17 cellular contexts compared by ENCODE assay signal in genomic region chr3:32865364-32865763, GRCh38. TPM values are rescaled to one million over a fixed set of nuclear protein-coding genes. Genes with fewer than 3 reads are reported as not detected.
A peak's percentile ranks its signal among the peaks of the same experiment; 100 is the strongest.
DNase-seq lines count a peak whose midpoint lies in the region; ATAC-seq, FAIRE-seq and TF ChIP-seq lines count a peak whose summit lies in the region.
"Had no signal": no experiment of that assay in that cellular context is flagged by ENCODE, and none has a peak within 500 bp of the region (broad histone marks: within the 10 kb centered on the region; RNA-seq: fewer than 3 reads in every experiment).

No MANE protein-coding gene starts in this region.

- H3K9me3 ChIP-seq in SK-N-MC (ENCODE audit: low read depth, low read length) (no peaks in the 10 kb centered on the region), trophoblast cell (ENCODE audit: insufficient read depth, low read depth, low read length) (peaks cover 2% of the 10 kb centered on the region), SJCRH30 (replicated peaks) (no peaks in the 10 kb centered on the region)
- H3K9me3 ChIP-seq: BLaER1 had no signal

- H2BK120ac ChIP-seq in trophoblast cell (ENCODE audit: insufficient read depth, low read length, poor library complexity), result peak overlapping the region; percentile 81

- H3K27ac ChIP-seq in SK-N-MC (peak overlapping the region; percentile 78), foreskin keratinocyte (no peak overlapping the region), trophoblast cell (ENCODE audit: low read depth, low read length) (peak overlapping the region; percentile 96), SJCRH30 (no peak overlapping the region)
- H3K27ac ChIP-seq: BLaER1 had no signal

- no peak overlapping the region for H3K9ac ChIP-seq in SK-N-MC (ENCODE audit: insufficient read length)
- no peak overlapping the region for H3K9ac ChIP-seq in trophoblast cell (ENCODE audit: low read length)
- H3K9ac ChIP-seq: BLaER1 had no signal

- no peak overlapping the region for H3K4me3 ChIP-seq in SK-N-MC
- H3K4me3 ChIP-seq in trophoblast cell (ENCODE audit: low read depth, low read length), result no peak overlapping the region
- H3K4me3 ChIP-seq in SJCRH30, result no peak overlapping the region
- H3K4me3 ChIP-seq: BLaER1 had no signal

- peak overlapping the region; percentile 74 for H4K91ac ChIP-seq in trophoblast cell (ENCODE audit: low read depth, low read length)

- H3K36me3 ChIP-seq in SK-N-MC (ENCODE audit: insufficient read depth, low read length) (no peaks in the 10 kb centered on the region), trophoblast cell (ENCODE audit: control insufficient read depth in 1 of 2, insufficient read depth in 2 of 2, low read length in 2 of 2) (no peaks in the 10 kb centered on the region), SJCRH30 (no peaks in the 10 kb centered on the region)
- H3K36me3 ChIP-seq: BLaER1 had no signal

- H4K12ac ChIP-seq in trophoblast cell (ENCODE audit: low read depth, low read length), result no peak overlapping the region

- H3K79me2 ChIP-seq in trophoblast cell (ENCODE audit: control insufficient read depth, insufficient read depth, low read length, poor library complexity), result peaks cover 22% of the 10 kb centered on the region

- no peak for TF ChIP-seq CTCF in foreskin keratinocyte (conservative IDR thresholded peaks at IDR 0.05)

- H3K27me3 ChIP-seq in foreskin keratinocyte (peaks cover 9% of the 10 kb centered on the region), trophoblast cell (ENCODE audit: insufficient read depth, low read length) (no peaks in the 10 kb centered on the region), SJCRH30 (no peaks in the 10 kb centered on the region)
- H3K27me3 ChIP-seq: BLaER1 had no signal

- H3K14ac ChIP-seq in trophoblast cell (ENCODE audit: low read length), result no peak overlapping the region

- H3K4ac ChIP-seq in trophoblast cell (ENCODE audit: low read depth, low read length), result no peak overlapping the region

- H3K4me1 ChIP-seq in foreskin keratinocyte, result no peaks in the 10 kb centered on the region
- H3K4me1 ChIP-seq in trophoblast cell (ENCODE audit: control insufficient read depth in 1 of 2, insufficient read depth in 2 of 2, low read length in 2 of 2), result peaks cover 44 to 47% of the 10 kb centered on the region in 2 experiments
- H3K4me1 ChIP-seq in SJCRH30, result no peaks in the 10 kb centered on the region

- no peak overlapping the region for H2AFZ ChIP-seq in trophoblast cell (ENCODE audit: insufficient read depth, low read length, poor library complexity)

- peaks cover 23% of the 10 kb centered on the region for H3K79me1 ChIP-seq in trophoblast cell (ENCODE audit: low read length)

- H2BK5ac ChIP-seq in trophoblast cell (ENCODE audit: low read depth, low read length, poor library complexity), result peak overlapping the region; percentile 91

- H2BK12ac ChIP-seq in trophoblast cell (ENCODE audit: low read length), result peak overlapping the region; percentile 79

- no peak for TF ChIP-seq POLR2A in GM12891 (IDR thresholded peaks at IDR 0.05; ENCODE audit: low read depth, low read length)

- peak; percentile 68 for ATAC-seq in foreskin keratinocyte
- no peak for ATAC-seq in GM21723 (IDR thresholded peaks at IDR 0.05; ENCODE audit: unreplicated experiment)
- ATAC-seq: activated naive CD8-positive, alpha-beta T cell treated with anti-CD3 and anti-CD28 coated beads, Interleukin-2, amount 50 U/mL, for 24 hours had no signal

- H2AK5ac ChIP-seq in trophoblast cell (ENCODE audit: low read length), result no peak overlapping the region

- H4K8ac ChIP-seq in trophoblast cell (ENCODE audit: low read depth, low read length), result peak overlapping the region; percentile 57

- peak overlapping the region; percentile 56 for H3K18ac ChIP-seq in trophoblast cell (ENCODE audit: low read length)

- peak overlapping the region; percentile 43 for H3K4me2 ChIP-seq in trophoblast cell (ENCODE audit: low read length)
- H3K4me2 ChIP-seq: BLaER1 had no signal

- no peak for FAIRE-seq in GM12891 (lab: Jason Lieb, UNC)

- no CpG with 5 or more reads among the region's 6 CpGs for WGBS in trophoblast cell (ENCODE audit: extremely low coverage, insufficient coverage, insufficient read length)

- no peak overlapping the region for H3K23ac ChIP-seq in trophoblast cell (ENCODE audit: low read length)

- peak; percentile 69 for DNase-seq in ELF-1 (ENCODE audit: low read depth, low spot score)
- DNase-seq in SK-N-MC (ENCODE audit: low read depth, low spot score), result no peak
- DNase-seq in foreskin keratinocyte, result peak; percentile 27 to 68
- DNase-seq in trophoblast cell, result peak; percentile 86 to 94
- DNase-seq in SJCRH30, result no peak
- DNase-seq in GM12891 (ENCODE audit: insufficient read length, low spot score), result no peak
- no peak for DNase-seq in SIG-M5 (lab: John Stamatoyannopoulos, UW)
- DNase-seq: activated CD4-positive, CD25-positive, alpha-beta regulatory T cell treated with anti-CD3 and anti-CD28 coated beads, Interleukin-2, amount 50 U/mL, for 72 hours; activated naive CD8-positive, alpha-beta T cell treated with anti-CD3 and anti-CD28 coated beads, Interleukin-2, amount 50 U/mL, for 24 hours; activated T-cell treated with anti-CD3 and anti-CD28 coated beads, Interleukin-2, amount 50 U/mL, for 1 hour; cerebellar nuclear complex; midbrain; NCI-H1092; NCI-H345 had no signal

TF ChIP-seq in GM12891, 5 proteins besides CTCF, POLR2A, EP300 and RAD21:
- TF ChIP-seq SPI1 (IDR thresholded peaks at IDR 0.05; ENCODE audit: low read depth, low read length) (no peak), POLR2AphosphoS5 (IDR thresholded peaks at IDR 0.05; ENCODE audit: low read depth, low read length) (no peak), PAX5 (IDR thresholded peaks at IDR 0.05; ENCODE audit: insufficient read depth, low read length, severe bottlenecking) (no peak), POU2F2 (IDR thresholded peaks at IDR 0.05; ENCODE audit: low read depth, low read length) (no peak), TAF1 (IDR thresholded peaks at IDR 0.05; ENCODE audit: low read depth, low read length) (no peak)
TF ChIP-seq in GM12891: peak in this region for 0.

RNA-seq across cellular contexts. Expression of gene TRIM71, which starts 47.6 kb away (rescaled TPM):
- total RNA-seq in foreskin keratinocyte, result not detected in 2 replicates
- polyA plus RNA-seq in foreskin keratinocyte, result not detected in 2 replicates
- 22.6 and 23.2 TPM in 2 replicates for polyA plus RNA-seq in trophoblast cell (2013)
- 0.05 TPM in 1 of 2 replicates, not detected in the other for total RNA-seq in SJCRH30 (2014; rRNA removed; shearing (Covaris generic))
- polyA plus RNA-seq in GM12891 (2012; ENCODE audit: low read depth, missing spikeins), result 0.01 TPM
- total RNA-seq: OCI-LY7 had no signal

Comparison
In these comparisons a context has a peak if more than half of its experiments do, and no peak if none do; other contexts are left out.
1. DNase-seq: peak in ELF-1 (single experiment), foreskin keratinocyte (2 of 2) and trophoblast cell (2 of 2); none in SK-N-MC (single experiment), SJCRH30 (0 of 2), GM12891 (single experiment) and SIG-M5 (single experiment).
2. H3K27ac ChIP-seq: peak in SK-N-MC (single experiment) and trophoblast cell (single experiment); none in foreskin keratinocyte (single experiment) and SJCRH30 (single experiment).